ENCODE assay signal across 9 cellular contexts in the genomic region with DNA sequence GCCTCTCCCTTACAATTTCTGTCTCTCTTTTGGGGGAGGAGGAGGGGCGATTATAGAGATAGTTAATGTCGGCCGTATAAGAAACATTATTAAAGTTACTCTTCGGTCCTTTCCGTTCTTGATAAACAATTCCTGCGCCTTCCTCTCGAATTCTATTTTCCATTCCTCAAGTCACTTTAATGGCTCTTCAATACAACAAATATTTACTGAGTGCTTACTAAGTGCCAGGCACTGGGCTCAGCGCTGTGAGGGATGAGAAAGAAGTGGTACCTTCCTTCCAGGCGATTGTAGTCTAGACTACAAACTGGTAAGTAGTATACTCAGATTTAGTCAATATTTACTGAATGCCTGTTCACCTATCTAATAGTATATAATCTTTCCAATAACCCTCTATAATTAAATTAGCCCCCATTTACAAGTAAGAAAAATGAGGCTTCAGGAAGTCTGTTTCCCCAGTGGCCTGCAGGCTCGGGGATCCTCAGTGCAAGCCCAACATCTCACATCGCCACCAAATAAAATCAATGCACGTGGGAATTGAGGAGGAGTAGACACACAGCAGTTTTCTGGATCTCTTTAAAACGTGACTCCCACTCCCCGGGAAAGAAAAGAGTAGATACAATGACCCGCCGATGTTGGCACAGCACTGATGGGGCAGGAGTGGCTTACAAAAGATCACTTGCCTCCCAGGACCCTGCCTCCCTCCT. TPM values are rescaled to one million over a fixed set of nuclear protein-coding genes. Genes with fewer than 3 reads are reported as not detected.
DNase-seq lines count a peak whose midpoint lies in the region; ATAC-seq and TF ChIP-seq lines count a peak whose summit lies in the region.
"Had no signal": no experiment of that assay in that cellular context is flagged by ENCODE, and none has a peak within 500 bp of the region (broad histone marks: within the 10 kb centered on the region; RNA-seq: fewer than 3 reads in every experiment).

No MANE protein-coding gene starts in this region.

- intact Hi-C loops in activated CD4-positive, alpha-beta T cell treated with anti-CD3 and anti-CD28 coated beads for 36 hours (cut with DNase I, micrococcal nuclease) = no loop called here
- intact Hi-C loops in activated CD8-positive, alpha-beta T cell treated with anti-CD3 and anti-CD28 coated beads for 36 hours (cut with micrococcal nuclease) = no loop called here
- intact Hi-C loops in posterior vena cava (cut with DNase I) = no loop called here

- no peak for ATAC-seq in activated CD4-positive, alpha-beta T cell treated with anti-CD3 and anti-CD28 coated beads for 36 hours
- no peak for ATAC-seq in activated CD8-positive, alpha-beta T cell treated with anti-CD3 and anti-CD28 coated beads for 36 hours
- ATAC-seq in GM21723 (IDR thresholded peaks at IDR 0.05; ENCODE audit: unreplicated experiment) (no peak), GM21786 (IDR thresholded peaks at IDR 0.05; ENCODE audit: unreplicated experiment) (no peak)

- H3K4me3 Mint-ChIP-seq in activated CD4-positive, alpha-beta T cell treated with anti-CD3 and anti-CD28 coated beads for 36 hours = peak overlapping the region; percentile 75
- peak overlapping the region; percentile 80 for H3K4me3 Mint-ChIP-seq in activated CD8-positive, alpha-beta T cell treated with anti-CD3 and anti-CD28 coated beads for 36 hours
- peak overlapping the region; percentile 83 to 89 (median 87) for H3K4me3 Mint-ChIP-seq in immature natural killer cell

- CTCF ChIA-PET in activated CD4-positive, alpha-beta T cell treated with anti-CD3 and anti-CD28 coated beads for 36 hours (lab: Charles Lee) = interaction anchor here (0.9 to 1.6 kb wide), 3 partner anchors 28 to 84 kb away, joined by 5 to 13 read pairs (median 5); no protein-coding TSS in a partner anchor
- CTCF ChIA-PET in activated CD8-positive, alpha-beta T cell treated with anti-CD3 and anti-CD28 coated beads for 36 hours (lab: Charles Lee) = interaction anchor here (1.2 to 8.2 kb wide), 3 partner anchors 32 to 84 kb away, joined by 5 to 224 read pairs (median 121); partner anchors contain the start of gene NDRG2

- H3K4me1 Mint-ChIP-seq in activated CD4-positive, alpha-beta T cell treated with anti-CD3 and anti-CD28 coated beads for 36 hours = peaks cover 35% of the 10 kb centered on the region
- H3K4me1 Mint-ChIP-seq in activated CD8-positive, alpha-beta T cell treated with anti-CD3 and anti-CD28 coated beads for 36 hours (ENCODE audit: low read depth) = peaks cover 30% of the 10 kb centered on the region
- peaks cover 24 to 26% of the 10 kb centered on the region in 2 donors for H3K4me1 Mint-ChIP-seq in immature natural killer cell

- peak overlapping the region; percentile 79 for H3K27ac Mint-ChIP-seq in activated CD4-positive, alpha-beta T cell treated with anti-CD3 and anti-CD28 coated beads for 36 hours
- peak overlapping the region; percentile 71 for H3K27ac Mint-ChIP-seq in activated CD8-positive, alpha-beta T cell treated with anti-CD3 and anti-CD28 coated beads for 36 hours
- peak overlapping the region; percentile 72 to 86 (median 78) for H3K27ac Mint-ChIP-seq in immature natural killer cell

- POLR2A ChIA-PET in activated CD4-positive, alpha-beta T cell treated with anti-CD3 and anti-CD28 coated beads for 36 hours (lab: Charles Lee) = no interaction called here
- POLR2A ChIA-PET in activated CD8-positive, alpha-beta T cell treated with anti-CD3 and anti-CD28 coated beads for 36 hours (lab: Charles Lee) = interaction anchor here (0.8 to 1.5 kb wide), 2 partner anchors 9 to 84 kb away, joined by 3 to 8 read pairs; no protein-coding TSS in a partner anchor

- no peaks in the 10 kb centered on the region for H3K9me3 Mint-ChIP-seq in activated CD4-positive, alpha-beta T cell treated with anti-CD3 and anti-CD28 coated beads for 36 hours (ENCODE audit: low read depth)
- H3K9me3 Mint-ChIP-seq in activated CD8-positive, alpha-beta T cell treated with anti-CD3 and anti-CD28 coated beads for 36 hours = no peaks in the 10 kb centered on the region
- no peaks in the 10 kb centered on the region for H3K9me3 Mint-ChIP-seq in immature natural killer cell

- no peak for DNase-seq in activated CD4-positive, alpha-beta T cell treated with anti-CD3 and anti-CD28 coated beads for 36 hours
- DNase-seq in activated CD4-positive, alpha-beta T cell treated with anti-CD3 and anti-CD28 coated beads for 4 hours = no peak
- DNase-seq in activated CD8-positive, alpha-beta T cell treated with anti-CD3 and anti-CD28 coated beads for 36 hours = no peak
- DNase-seq in immature natural killer cell (no peak), superior temporal gyrus (ENCODE audit: extremely low spot score) (peak; percentile 59), posterior vena cava (ENCODE audit: low spot score) (no peak)

- H3K27me3 Mint-ChIP-seq in activated CD4-positive, alpha-beta T cell treated with anti-CD3 and anti-CD28 coated beads for 36 hours = no peaks in the 10 kb centered on the region
- H3K27me3 Mint-ChIP-seq in activated CD8-positive, alpha-beta T cell treated with anti-CD3 and anti-CD28 coated beads for 36 hours = no peaks in the 10 kb centered on the region
- H3K27me3 Mint-ChIP-seq in immature natural killer cell (ENCODE audit: low read depth in 3 of 3) = peaks cover 3 to 9% (median 5%) of the 10 kb centered on the region in 3 donors

- TF ChIP-seq CTCF in activated CD8-positive, alpha-beta T cell treated with anti-CD3 and anti-CD28 coated beads for 36 hours (IDR thresholded peaks at IDR 0.05) = no peak

- H3K36me3 Mint-ChIP-seq in activated CD4-positive, alpha-beta T cell treated with anti-CD3 and anti-CD28 coated beads for 36 hours (ENCODE audit: low read depth) = no peaks in the 10 kb centered on the region
- no peaks in the 10 kb centered on the region for H3K36me3 Mint-ChIP-seq in activated CD8-positive, alpha-beta T cell treated with anti-CD3 and anti-CD28 coated beads for 36 hours (ENCODE audit: low read depth)
- no peaks in the 10 kb centered on the region for H3K36me3 Mint-ChIP-seq in immature natural killer cell

RNA-seq across cellular contexts. Expression of gene ZNF219, which starts 0.6 kb away (rescaled TPM):
- total RNA-seq in activated CD4-positive, alpha-beta T cell treated with anti-CD3 and anti-CD28 coated beads for 36 hours = 10 to 100 TPM in 1 of 2 experiments, 1 to 10 TPM in 1; 9.6 to 10.8 TPM
- 1 to 10 TPM; 7.2 to 8.2 TPM for total RNA-seq in activated CD8-positive, alpha-beta T cell treated with anti-CD3 and anti-CD28 coated beads for 36 hours
- 1 to 10 TPM in 2 of 3 donors, under 1 TPM in 1; 0.88 to 3.3 (median 1.8) TPM for polyA plus RNA-seq in immature natural killer cell
- 10 to 100 TPM; 27.0 to 37.6 TPM for total RNA-seq in posterior vena cava

RNA-seq across cellular contexts. Expression of gene TMEM253, which starts 1.8 kb away (rescaled TPM):
- under 1 TPM in 1 of 2 experiments, not detected in 1; 0.44 TPM for total RNA-seq in activated CD4-positive, alpha-beta T cell treated with anti-CD3 and anti-CD28 coated beads for 36 hours
- total RNA-seq in activated CD8-positive, alpha-beta T cell treated with anti-CD3 and anti-CD28 coated beads for 36 hours = not detected
- polyA plus RNA-seq in immature natural killer cell = not detected
- total RNA-seq in posterior vena cava = not detected
- total RNA-seq: dermis microvascular lymphatic vessel endothelial cell had no signal

RNA-seq across cellular contexts. Expression of gene ARHGEF40, which starts 28.9 kb away (rescaled TPM):
- under 1 TPM; 0.05 to 0.09 TPM for total RNA-seq in activated CD4-positive, alpha-beta T cell treated with anti-CD3 and anti-CD28 coated beads for 36 hours
- under 1 TPM; 0.18 to 0.23 TPM for total RNA-seq in activated CD8-positive, alpha-beta T cell treated with anti-CD3 and anti-CD28 coated beads for 36 hours
- polyA plus RNA-seq in immature natural killer cell = under 1 TPM in 2 of 3 donors, not detected in 1; 0.23 to 0.35 TPM
- total RNA-seq in posterior vena cava = 10 to 100 TPM; 41.4 to 48.6 TPM

RNA-seq across cellular contexts. Expression of gene RNASE8, which starts 41.4 kb away (rescaled TPM):
- total RNA-seq in activated CD4-positive, alpha-beta T cell treated with anti-CD3 and anti-CD28 coated beads for 36 hours = not detected
- not detected for total RNA-seq in activated CD8-positive, alpha-beta T cell treated with anti-CD3 and anti-CD28 coated beads for 36 hours
- not detected for polyA plus RNA-seq in immature natural killer cell
- not detected for total RNA-seq in posterior vena cava
- total RNA-seq: dermis microvascular lymphatic vessel endothelial cell had no signal

RNA-seq across cellular contexts. Expression of gene OR5AU1, which starts 56.8 kb away (rescaled TPM):
- under 1 TPM in 1 of 2 experiments, not detected in 1; 0.02 TPM for total RNA-seq in activated CD4-positive, alpha-beta T cell treated with anti-CD3 and anti-CD28 coated beads for 36 hours
- under 1 TPM in 1 of 2 experiments, not detected in 1; 0.07 TPM for total RNA-seq in activated CD8-positive, alpha-beta T cell treated with anti-CD3 and anti-CD28 coated beads for 36 hours
- not detected for polyA plus RNA-seq in immature natural killer cell
- total RNA-seq in posterior vena cava = not detected
- total RNA-seq: dermis microvascular lymphatic vessel endothelial cell had no signal

Comparison
In these comparisons a context has a peak if more than half of its experiments do, and no peak if none do; other contexts are left out.
1. RNA of gene ARHGEF40, which starts 28.9 kb away (total RNA-seq): 41.4 to 48.6 TPM in posterior vena cava; 0.18 to 0.23 TPM in activated CD8-positive, alpha-beta T cell treated with anti-CD3 and anti-CD28 coated beads for 36 hours and 0.05 to 0.09 TPM in activated CD4-positive, alpha-beta T cell treated with anti-CD3 and anti-CD28 coated beads for 36 hours; every median in the first group is over 10 times any median in the second.
2. Peak in every context shown above with its lines, with median percentiles within 50 percentile points of each other: H3K27ac Mint-ChIP-seq and H3K4me3 Mint-ChIP-seq.